In the genomic region with DNA sequence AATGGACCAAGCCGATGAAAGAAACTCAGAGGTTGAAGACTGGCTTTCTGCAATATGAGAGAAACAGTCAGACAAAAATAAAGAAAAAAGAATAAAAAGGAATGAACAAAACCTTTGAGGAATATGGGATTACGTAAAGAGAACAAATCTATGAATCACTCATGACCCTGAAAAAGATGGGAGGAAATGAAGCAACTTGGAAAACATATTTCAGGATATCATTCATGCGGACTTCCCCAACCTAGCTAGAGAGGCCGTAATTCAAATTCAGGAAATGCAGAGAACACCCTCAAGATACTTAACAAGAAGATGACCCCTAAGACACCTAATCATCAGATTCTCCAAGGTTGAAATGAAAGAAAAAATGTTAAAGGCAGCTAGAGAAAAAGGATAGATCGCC, we compare ENCODE assay signal across 25 cellular contexts.
DNase-seq lines count a peak whose midpoint lies in the region; ATAC-seq and TF ChIP-seq lines count a peak whose summit lies in the region.
"Had no signal": no experiment of that assay in that cellular context is flagged by ENCODE, and none has a peak within 500 bp of the region (broad histone marks: within the 10 kb centered on the region; RNA-seq: fewer than 3 reads in every experiment).

No MANE protein-coding gene starts in this region.

- peaks cover 10% of the 10 kb centered on the region; the same call in 1 of the 2 replicates for H3K4me1 ChIP-seq in PC-3 (ENCODE audit: insufficient read depth, low read length)
- H3K4me1 ChIP-seq in CD8-positive, alpha-beta memory T cell (ENCODE audit: insufficient read depth, low read length), result no peaks in the 10 kb centered on the region
- H3K4me1 ChIP-seq: ascending aorta, colonic mucosa, gastrocnemius medialis, right lobe of liver had no signal

- no peaks in the 10 kb centered on the region for H3K9me2 ChIP-seq in PC-3 (replicated peaks; ENCODE audit: low read length)

- no peaks in the 10 kb centered on the region for H3F3A ChIP-seq in PC-3 (ENCODE audit: low read length, unreplicated experiment)

- no peak overlapping the region for H3K4me3 Mint-ChIP-seq in CD8-positive, alpha-beta memory T cell
- H3K4me3 Mint-ChIP-seq: activated CD4-positive, alpha-beta memory T cell treated with anti-CD3 and anti-CD28 coated beads for 36 hours; activated naive CD4-positive, alpha-beta T cell treated with anti-CD3 and anti-CD28 coated beads for 36 hours; endodermal cell; naive B cell; T-helper 1 cell treated with Interleukin-12 subunit alpha and Interleukin-12 subunit beta and Interleukin-4 antibody, amounts not matched to agents 30 μg/mL and 1 μg/mL, for 36 hours; WTC11 had no signal

- BruUV-seq in PC-3 (replicated peaks; lab: Mats Ljungman, UMichigan), result no TSS peak

- ATAC-seq in PC-3 (no peak), GM18909 (IDR thresholded peaks at IDR 0.05; ENCODE audit: poor library complexity, unreplicated experiment) (no peak), HG03442 (IDR thresholded peaks at IDR 0.05; ENCODE audit: unreplicated experiment) (no peak), HG02623 (IDR thresholded peaks at IDR 0.05; ENCODE audit: unreplicated experiment) (no peak)
- ATAC-seq: gastrocnemius medialis; right lobe of liver; stimulated activated naive CD8-positive, alpha-beta T cell treated with anti-CD3 and anti-CD28 coated beads, Interleukin-15, Interleukin-2, amounts not matched to agents 100 U/mL and 50 U/mL, for 24 hours; WTC11 had no signal

- intact Hi-C loops in PC-3 (cut with micrococcal nuclease), result no loop called here

- H3K79me2 ChIP-seq in PC-3 (ENCODE audit: low read length), result no peaks in the 10 kb centered on the region

- no peaks in the 10 kb centered on the region for H3K27me3 ChIP-seq in PC-3 (ENCODE audit: low read length)
- H3K27me3 ChIP-seq in CD8-positive, alpha-beta memory T cell (ENCODE audit: insufficient read depth, low read length, poor library complexity, severe bottlenecking), result no peaks in the 10 kb centered on the region
- H3K27me3 ChIP-seq: ascending aorta, colonic mucosa, gastrocnemius medialis, ovary, right lobe of liver had no signal

- H3K9me3 Mint-ChIP-seq in CD8-positive, alpha-beta memory T cell, result peaks cover 5 to 32% (median 27%) of the 10 kb centered on the region in 5 donors

- DNase-seq in HCEC 1CT, result peak; percentile 20
- peak; percentile 34 for DNase-seq in PC-3
- peak; percentile 83 for DNase-seq in epithelial cell of esophagus (ENCODE audit: low read depth)
- peak; percentile 70 for DNase-seq in skeletal muscle cell (ENCODE audit: low read depth)
- DNase-seq in CD8-positive, alpha-beta memory T cell, result no peak
- DNase-seq: activated CD4-positive, alpha-beta memory T cell treated with anti-CD3 and anti-CD28 coated beads for 36 hours; activated naive CD4-positive, alpha-beta T cell treated with anti-CD3 and anti-CD28 coated beads for 36 hours; activated T-cell treated with anti-CD3 and anti-CD28 coated beads, Interleukin-2, amount 50 U/mL, for 1 hour; colonic mucosa; endodermal cell; gastrocnemius medialis; naive B cell; NCI-H1092; NCI-H2081 treated with DMSO at 0.1 percent for 48 hours; NCI-H510A treated with DMSO at 0.1 percent for 48 hours; ovary; right lobe of liver; stimulated activated naive CD8-positive, alpha-beta T cell treated with anti-CD3 and anti-CD28 coated beads, Interleukin-15, Interleukin-2, amounts not matched to agents 100 U/mL and 50 U/mL, for 24 hours; trophoblast cell had no signal

- no peaks in the 10 kb centered on the region for H3K27me3 Mint-ChIP-seq in CD8-positive, alpha-beta memory T cell
- H3K27me3 Mint-ChIP-seq: activated CD4-positive, alpha-beta memory T cell treated with anti-CD3 and anti-CD28 coated beads for 36 hours; naive B cell had no signal

- no peak overlapping the region for H3K4me3 ChIP-seq in PC-3 (ENCODE audit: low read length)
- H3K4me3 ChIP-seq in epithelial cell of esophagus (ENCODE audit: low read length), result no peak overlapping the region
- no peak overlapping the region for H3K4me3 ChIP-seq in skeletal muscle cell (ENCODE audit: low read depth, low read length)
- no peak overlapping the region for H3K4me3 ChIP-seq in CD8-positive, alpha-beta memory T cell (ENCODE audit: low read length)
- H3K4me3 ChIP-seq: ascending aorta, colonic mucosa, gastrocnemius medialis, ovary, right lobe of liver had no signal

- no peaks in the 10 kb centered on the region for H3K4me1 Mint-ChIP-seq in CD8-positive, alpha-beta memory T cell
- H3K4me1 Mint-ChIP-seq: endodermal cell, naive B cell, WTC11 had no signal

- CTCF ChIA-PET in PC-3 (lab: Charles Lee), result no interaction called here
- CTCF ChIA-PET in CD8-positive, alpha-beta memory T cell (lab: Charles Lee), result no interaction called here

- peak overlapping the region; percentile 60 for H3K27ac ChIP-seq in PC-3 (ENCODE audit: low read length)
- H3K27ac ChIP-seq in CD8-positive, alpha-beta memory T cell (ENCODE audit: low read depth, low read length), result no peak overlapping the region
- H3K27ac ChIP-seq: ascending aorta, colonic mucosa, gastrocnemius medialis, ovary, right lobe of liver had no signal

- no peaks in the 10 kb centered on the region for H3K36me3 Mint-ChIP-seq in CD8-positive, alpha-beta memory T cell
- H3K36me3 Mint-ChIP-seq: activated CD4-positive, alpha-beta memory T cell treated with anti-CD3 and anti-CD28 coated beads for 36 hours; naive B cell had no signal

- H3K27ac Mint-ChIP-seq in CD8-positive, alpha-beta memory T cell, result no peak overlapping the region
- H3K27ac Mint-ChIP-seq: activated CD4-positive, alpha-beta memory T cell treated with anti-CD3 and anti-CD28 coated beads for 36 hours; activated naive CD4-positive, alpha-beta T cell treated with anti-CD3 and anti-CD28 coated beads for 36 hours; endodermal cell; naive B cell; T-helper 1 cell treated with Interleukin-12 subunit alpha and Interleukin-12 subunit beta and Interleukin-4 antibody, amounts not matched to agents 30 μg/mL and 1 μg/mL, for 36 hours; WTC11 had no signal

- H3K9ac ChIP-seq in PC-3 (ENCODE audit: low read length), result no peak overlapping the region

- H2AFZ ChIP-seq in PC-3 (ENCODE audit: low read length), result no peak overlapping the region

- no peaks in the 10 kb centered on the region for H3K9me3 ChIP-seq in PC-3 (ENCODE audit: low read length)
- H3K9me3 ChIP-seq in CD8-positive, alpha-beta memory T cell (ENCODE audit: low read length), result no peaks in the 10 kb centered on the region
- H3K9me3 ChIP-seq: ascending aorta, colonic mucosa, gastrocnemius medialis, ovary, right lobe of liver had no signal

- TF ChIP-seq CTCF in PC-3 (conservative IDR thresholded peaks at IDR 0.05; ENCODE audit: low read depth, low read length) (no peak), epithelial cell of esophagus (IDR thresholded peaks at IDR 0.05; ENCODE audit: insufficient read depth, low read depth, low read length, missing control alignments) (no peak)

- H3K4me2 ChIP-seq in PC-3 (ENCODE audit: low read length), result no peak overlapping the region

- no peaks in the 10 kb centered on the region for H3K36me3 ChIP-seq in PC-3 (ENCODE audit: low read depth, low read length)
- H3K36me3 ChIP-seq in CD8-positive, alpha-beta memory T cell (ENCODE audit: insufficient read depth, low read length), result no peaks in the 10 kb centered on the region
- H3K36me3 ChIP-seq: ascending aorta, colonic mucosa, gastrocnemius medialis, ovary, right lobe of liver had no signal

- POLR2A ChIA-PET in PC-3 (lab: Charles Lee; ENCODE audit: unreplicated experiment), result no interaction called here
- POLR2A ChIA-PET in CD8-positive, alpha-beta memory T cell (lab: Charles Lee), result no interaction called here

- no peaks in the 10 kb centered on the region for H4K20me1 ChIP-seq in PC-3 (ENCODE audit: low read length)

Comparison
In these comparisons a context has a peak if more than half of its experiments do, and no peak if none do; other contexts are left out.
1. DNase-seq: peak in HCEC 1CT (single experiment), PC-3 (single experiment), epithelial cell of esophagus (single experiment) and skeletal muscle cell (single experiment); none in CD8-positive, alpha-beta memory T cell (0 of 5).